ENCODE assay signal across 8 cellular contexts in the genomic region with DNA sequence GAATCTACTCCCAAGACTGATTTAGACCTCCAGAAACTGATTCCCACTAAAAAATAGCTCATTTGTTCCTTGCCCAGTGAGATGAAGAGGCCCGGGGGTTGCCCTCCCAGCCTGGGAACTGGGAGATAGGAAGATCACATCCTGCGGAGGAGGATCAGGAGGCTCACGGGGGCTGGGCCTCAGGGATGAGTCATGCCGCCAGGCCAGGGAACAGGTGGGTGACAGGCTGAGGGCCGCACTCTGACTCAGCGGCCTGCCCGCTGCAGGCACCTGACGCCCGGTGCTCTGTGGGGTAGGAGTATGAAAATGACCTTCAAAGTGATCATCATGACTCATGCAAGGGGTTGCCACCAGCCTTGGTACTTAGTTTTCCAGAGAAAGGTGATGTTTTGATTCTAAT.
A peak's percentile ranks its signal among the peaks of the same experiment; 100 is the strongest.
DNase-seq lines count a peak whose midpoint lies in the region; ATAC-seq lines count a peak whose summit lies in the region.

No MANE protein-coding gene starts in this region.

- DNase-seq in 8988T (peak; percentile 62), AG20443 (ENCODE audit: low spot score) (no peak), SK-N-DZ (ENCODE audit: low spot score) (no peak), GDM1 (lab: John Stamatoyannopoulos, UW) (no peak)
- DNase-seq in activated T-cell treated with anti-CD3 and anti-CD28 coated beads, Interleukin-2, amount 50 U/mL, for 48 hours, result peak; percentile 81 to 87
- peak; percentile 76 for DNase-seq in stimulated activated CD4-positive, alpha-beta T cell treated with anti-CD3 and anti-CD28 coated beads, Interleukin-4, amount 100 ng/mL, for 1 hour

- ATAC-seq in GM19467 (IDR thresholded peaks at IDR 0.05; ENCODE audit: unreplicated experiment) (peak; percentile 81), HG03520 (IDR thresholded peaks at IDR 0.05; ENCODE audit: unreplicated experiment) (peak; percentile 78)

Comparison
In these comparisons a context has a peak if more than half of its experiments do, and no peak if none do; other contexts are left out.
1. DNase-seq: peak in 8988T (single experiment), activated T-cell treated with anti-CD3 and anti-CD28 coated beads, Interleukin-2, amount 50 U/mL, for 48 hours (2 of 2) and stimulated activated CD4-positive, alpha-beta T cell treated with anti-CD3 and anti-CD28 coated beads, Interleukin-4, amount 100 ng/mL, for 1 hour (single experiment); none in AG20443 (single experiment), SK-N-DZ (single experiment) and GDM1 (single experiment).